8 cellular contexts compared by ENCODE assay signal in genomic region chr22:37019309-37020191, GRCh38. TPM values are rescaled to one million over a fixed set of nuclear protein-coding genes. Genes with fewer than 3 reads are reported as not detected.
DNase-seq lines count a peak whose midpoint lies in the region; ATAC-seq and TF ChIP-seq lines count a peak whose summit lies in the region.

MPST (plus strand) TSS chr22:37019742; CDS start chr22:37019837, 95 bp downstream.
TST (minus strand) TSS chr22:37019447; CDS start chr22:37018732, 715 bp downstream.

- CTCF ChIA-PET in CD8-positive, alpha-beta memory T cell (lab: Charles Lee), result interaction anchor here (0.8 to 1.3 kb wide), 2 partner anchors 24 to 128 kb away, joined by 3 to 4 read pairs; no protein-coding TSS in a partner anchor

- H3K27ac Mint-ChIP-seq in CD8-positive, alpha-beta memory T cell, result peak within 1 kb of the TSS in 7 of 8 donors; percentile 41 to 86 (median 61)

- 1% methylated on average over 107 of the region's 107 CpGs for WGBS in HUES64
- WGBS in right cardiac atrium, result under 1% methylated on average over 105 of the region's 107 CpGs

- no peaks in the 10 kb centered on the region for H3K9me3 Mint-ChIP-seq in CD8-positive, alpha-beta memory T cell

- H3K4me3 ChIP-seq in CD8-positive, alpha-beta memory T cell (ENCODE audit: low read length), result peak within 1 kb of the TSS; percentile 56
- H3K4me3 ChIP-seq in HUES64 (ENCODE audit: low read length), result peak within 1 kb of the TSS; percentile 95
- peak within 1 kb of the TSS; percentile 69 for H3K4me3 ChIP-seq in SK-N-MC
- peak within 1 kb of the TSS; percentile 88 to 98 for H3K4me3 ChIP-seq in ascending aorta
- H3K4me3 ChIP-seq in right cardiac atrium (ENCODE audit: low read length), result peak within 1 kb of the TSS; percentile 69

- peak in 2 of 3 experiments; percentile 11 to 73 for TF ChIP-seq CTCF in ascending aorta (IDR thresholded peaks at IDR 0.05)

- peaks cover 13 to 18% (median 14%) of the 10 kb centered on the region in 3 donors for H3K4me1 Mint-ChIP-seq in CD8-positive, alpha-beta memory T cell

- H3K4me3 Mint-ChIP-seq in CD8-positive, alpha-beta memory T cell, result peak within 1 kb of the TSS; percentile 86 to 95 (median 90)

- peak within 1 kb of the TSS; percentile 92 for H3K9ac ChIP-seq in HUES64 (ENCODE audit: low read depth, low read length)
- H3K9ac ChIP-seq in SK-N-MC (ENCODE audit: insufficient read length), result peak within 1 kb of the TSS; percentile 26

- H3K27me3 Mint-ChIP-seq in CD8-positive, alpha-beta memory T cell, result peaks cover 0 to 1% of the 10 kb centered on the region in 2 donors

- ATAC-seq in GM19328 (IDR thresholded peaks at IDR 0.05; ENCODE audit: unreplicated experiment) (peak; percentile 56), right cardiac atrium (peak; percentile 87 to 88)

- intact Hi-C loops in ascending aorta (cut with DNase I) (loop anchor here (1.0 to 2.0 kb wide), 3 partner anchors 32 to 243 kb away; partner anchors contain the start of genes IFT27 and KCTD17), right cardiac atrium (cut with DNase I) (no loop called here), posterior vena cava (cut with DNase I) (loop anchor here in 1 of 2 donors (10.0 kb wide), 1 partner anchor 335 kb away; no protein-coding TSS in a partner anchor)

- POLR2A ChIA-PET in CD8-positive, alpha-beta memory T cell (lab: Charles Lee), result no interaction called here

- no peaks in the 10 kb centered on the region for H3K27me3 ChIP-seq in CD8-positive, alpha-beta memory T cell (ENCODE audit: insufficient read depth, low read length, poor library complexity, severe bottlenecking)
- no peaks in the 10 kb centered on the region for H3K27me3 ChIP-seq in HUES64 (ENCODE audit: insufficient read depth, low read length)
- H3K27me3 ChIP-seq in ascending aorta, result no peaks in the 10 kb centered on the region
- H3K27me3 ChIP-seq in right cardiac atrium (ENCODE audit: control insufficient read depth, insufficient read depth), result no peaks in the 10 kb centered on the region

- H3K36me3 Mint-ChIP-seq in CD8-positive, alpha-beta memory T cell, result no peaks in the 10 kb centered on the region

- peak; percentile 9 to 55 (median 14) for DNase-seq in CD8-positive, alpha-beta memory T cell
- DNase-seq in SK-N-MC (ENCODE audit: low read depth, low spot score) (no peak), ascending aorta (ENCODE audit: low spot score in 2 of 2) (peak; percentile 13 to 81), right cardiac atrium (peak; percentile 85 to 95 (median 93)), posterior vena cava (ENCODE audit: low spot score) (peak; percentile 91), NCI-H1694 (lab: John Stamatoyannopoulos, UW) (no peak)

- H3K4me1 ChIP-seq in CD8-positive, alpha-beta memory T cell (ENCODE audit: insufficient read depth, low read length), result peaks cover 6% of the 10 kb centered on the region
- 0 out of 2 replicates have a peak, but pooled peaks cover 4% of the 10 kb centered on the region for H3K4me1 ChIP-seq in HUES64 (ENCODE audit: insufficient read depth, low read length)
- H3K4me1 ChIP-seq in ascending aorta, result peaks cover 11 to 41% of the 10 kb centered on the region in 2 donors
- H3K4me1 ChIP-seq in right cardiac atrium (ENCODE audit: control insufficient read depth, insufficient read depth, low read length), result peaks cover 24% of the 10 kb centered on the region

- H3K9me3 ChIP-seq in CD8-positive, alpha-beta memory T cell (ENCODE audit: low read length), result no peaks in the 10 kb centered on the region
- H3K9me3 ChIP-seq in HUES64 (ENCODE audit: insufficient read depth, low read depth, low read length), result no peaks in the 10 kb centered on the region
- no peaks in the 10 kb centered on the region for H3K9me3 ChIP-seq in SK-N-MC (ENCODE audit: low read depth, low read length)
- H3K9me3 ChIP-seq in ascending aorta, result no peaks in the 10 kb centered on the region
- H3K9me3 ChIP-seq in right cardiac atrium (ENCODE audit: control insufficient read depth, low read length), result no peaks in the 10 kb centered on the region

- no peaks in the 10 kb centered on the region for H3K36me3 ChIP-seq in CD8-positive, alpha-beta memory T cell (ENCODE audit: insufficient read depth, low read length)
- H3K36me3 ChIP-seq in HUES64 (ENCODE audit: insufficient read depth, low read length), result peaks cover 25% of the 10 kb centered on the region
- no peaks in the 10 kb centered on the region for H3K36me3 ChIP-seq in SK-N-MC (ENCODE audit: insufficient read depth, low read length)
- peaks cover 3 to 5% of the 10 kb centered on the region in 2 donors for H3K36me3 ChIP-seq in ascending aorta

- H3K27ac ChIP-seq in CD8-positive, alpha-beta memory T cell (ENCODE audit: low read depth, low read length), result peak within 1 kb of the TSS; percentile 51
- H3K27ac ChIP-seq in HUES64 (ENCODE audit: low read depth, low read length), result peak within 1 kb of the TSS; percentile 73
- no peak within 1 kb of the TSS for H3K27ac ChIP-seq in SK-N-MC
- H3K27ac ChIP-seq in ascending aorta, result peak within 1 kb of the TSS; percentile 88 to 95
- H3K27ac ChIP-seq in right cardiac atrium (ENCODE audit: low read length), result peak within 1 kb of the TSS; percentile 97

RNA-seq across cellular contexts. Expression of gene MPST, which starts in this region (rescaled TPM):
- total RNA-seq in CD8-positive, alpha-beta memory T cell, result 10 to 100 TPM; 16.6 to 17.8 TPM
- polyA plus RNA-seq in CD8-positive, alpha-beta memory T cell, result 20.0 TPM
- polyA plus RNA-seq in HUES64 (2013, experiment 1 of 2), result 62.1 TPM
- 64.7 TPM for polyA plus RNA-seq in HUES64 (2013, experiment 2 of 2)
- total RNA-seq in ascending aorta (113 TPM), right cardiac atrium (10 to 100 TPM; 49.6 to 65.7 (median 54.2) TPM), posterior vena cava (10 to 100 TPM; 19.7 to 21.0 TPM)
- 93.0 TPM for polyA plus RNA-seq in right cardiac atrium

RNA-seq across cellular contexts. Expression of gene TST, which starts in this region (rescaled TPM):
- 1 to 10 TPM; 3.7 to 5.1 TPM for total RNA-seq in CD8-positive, alpha-beta memory T cell
- polyA plus RNA-seq in CD8-positive, alpha-beta memory T cell, result 0.75 TPM
- 23.8 TPM for polyA plus RNA-seq in HUES64 (2013, experiment 1 of 2)
- polyA plus RNA-seq in HUES64 (2013, experiment 2 of 2), result 26.7 TPM
- 22.7 TPM for total RNA-seq in ascending aorta
- total RNA-seq in right cardiac atrium, result 10 to 100 TPM; 31.7 to 53.6 (median 36.6) TPM
- 67.9 TPM for polyA plus RNA-seq in right cardiac atrium
- 1 to 10 TPM; 8.9 to 9.3 TPM for total RNA-seq in posterior vena cava

Comparison
In these comparisons a context has a peak if more than half of its experiments do, and no peak if none do; other contexts are left out.
1. RNA of gene TST (polyA plus RNA-seq): 67.9 TPM in right cardiac atrium (single experiment); 0.75 TPM in CD8-positive, alpha-beta memory T cell (single experiment); every median in the first group is over 10 times any median in the second.
2. DNase-seq: peak in CD8-positive, alpha-beta memory T cell (5 of 5), ascending aorta (2 of 2), right cardiac atrium (3 of 3) and posterior vena cava (single experiment); none in SK-N-MC (single experiment) and NCI-H1694 (single experiment).
3. Peak in every context shown above with its lines, with median percentiles within 50 percentile points of each other: H3K4me3 ChIP-seq.